Comparison of ENCODE assay signal across 23 cellular contexts in genomic region chr14:83251402-83251801, GRCh38.
"Had no signal": no experiment of that assay in that cellular context is flagged by ENCODE, and none has a peak within 500 bp of the region (broad histone marks: within the 10 kb centered on the region; RNA-seq: fewer than 3 reads in every experiment).

No MANE protein-coding gene starts in this region.

- H2AFZ ChIP-seq: hepatocyte had no signal

- ATAC-seq: gastroesophageal sphincter; heart left ventricle; left lobe of liver; naive thymus-derived CD8-positive, alpha-beta T cell; stimulated activated naive B cell treated with anti-CD40 and anti-IgM and Interleukin-4, amounts not matched to agents 10 μg/mL and 1 μg/mL and 100 μg/mL, for 72 hours had no signal

- H3K27me3 ChIP-seq: esophagus squamous epithelium, gastroesophageal sphincter, heart left ventricle, hepatocyte, right atrium auricular region, sigmoid colon, suprapubic skin had no signal

- H3K4me2 ChIP-seq: hepatocyte had no signal

- H3K4me1 ChIP-seq: esophagus squamous epithelium, gastroesophageal sphincter, prostate gland, right atrium auricular region, suprapubic skin had no signal

- H3K79me2 ChIP-seq: hepatocyte had no signal

- H3K9me3 ChIP-seq: esophagus squamous epithelium, gastroesophageal sphincter, heart left ventricle, prostate gland, right atrium auricular region, sigmoid colon, suprapubic skin had no signal

- H3K36me3 ChIP-seq: esophagus squamous epithelium, gastroesophageal sphincter, heart left ventricle, prostate gland, right atrium auricular region, sigmoid colon, suprapubic skin had no signal

- DNase-seq: dermis blood vessel endothelial cell; effector memory CD4-positive, alpha-beta T cell; erythroblast; esophagus squamous epithelium; foreskin fibroblast; heart left ventricle; kidney; naive thymus-derived CD8-positive, alpha-beta T cell; nephron progenitor cell; nucleus accumbens; sigmoid colon; stimulated activated CD4-positive, alpha-beta T cell treated with anti-CD3 and anti-CD28 coated beads, Interleukin-15, amount 100 ng/mL, for 24 hours; stimulated activated CD4-positive, alpha-beta T cell treated with anti-CD3 and anti-CD28 coated beads, Interleukin-2, amount 100 ng/mL, for 48 hours; stimulated activated naive B cell treated with anti-CD40 and anti-IgM and Interleukin-4, amounts not matched to agents 10 μg/mL and 1 μg/mL and 100 μg/mL, for 72 hours had no signal

- H3K4me3 ChIP-seq: coronary artery, esophagus squamous epithelium, gastroesophageal sphincter, heart left ventricle, hepatocyte, lung, prostate gland, right atrium auricular region, sigmoid colon, skin epidermis, suprapubic skin had no signal

- H3K27ac ChIP-seq: coronary artery, esophagus squamous epithelium, gastroesophageal sphincter, heart left ventricle, hepatocyte, prostate gland, right atrium auricular region, skin epidermis, suprapubic skin had no signal

- FAIRE-seq: kidney had no signal
